In the genomic region with DNA sequence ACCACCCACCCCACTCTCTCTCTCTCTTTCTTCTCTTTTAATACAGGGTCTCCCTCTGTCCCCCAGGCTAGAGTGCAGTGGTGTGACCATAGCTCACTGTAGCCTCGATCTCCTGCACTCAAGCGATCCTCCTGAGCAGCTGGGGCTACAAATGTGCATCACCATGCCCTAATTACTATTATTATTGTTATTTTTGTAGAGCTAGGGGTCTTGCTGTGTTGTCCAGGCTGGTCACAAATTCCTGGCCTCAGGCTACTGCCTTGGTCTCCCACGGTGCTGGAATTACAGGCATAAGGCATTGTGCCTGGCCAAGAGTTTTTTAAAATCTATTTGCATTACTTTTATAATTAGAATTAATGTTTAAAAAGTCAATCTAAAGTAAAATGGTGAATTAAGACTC, we compare ENCODE assay signal across 36 cellular contexts. TPM values are rescaled to one million over a fixed set of nuclear protein-coding genes. Genes with fewer than 3 reads are reported as not detected.
"Had no signal": no experiment of that assay in that cellular context is flagged by ENCODE, and none has a peak within 500 bp of the region (broad histone marks: within the 10 kb centered on the region; RNA-seq: fewer than 3 reads in every experiment).

No MANE protein-coding gene starts in this region.

- ATAC-seq: activated CD8-positive, alpha-beta T cell treated with anti-CD3 and anti-CD28 coated beads for 36 hours; activated naive CD4-positive, alpha-beta T cell treated with anti-CD3 and anti-CD28 coated beads, Interleukin-2, amount 50 U/mL, for 72 hours; activated T-cell treated with anti-CD3 and anti-CD28 coated beads, Interleukin-2, amount 50 U/mL, for 4 hours; activated T-cell treated with anti-CD3 and anti-CD28 coated beads, Interleukin-2, amount 50 U/mL, for 72 hours; activated T-helper 17 cell treated with anti-CD3 and anti-CD28 coated beads, Interleukin-2, amount 50 U/mL, for 72 hours; body of pancreas; T-cell had no signal

- H3K4me3 ChIP-seq: adrenal gland, body of pancreas, breast epithelium had no signal

- H3K27ac ChIP-seq: adrenal gland, body of pancreas, brain microvascular endothelial cell, breast epithelium, VCaP had no signal

- H3K27me3 ChIP-seq: adrenal gland, body of pancreas, brain microvascular endothelial cell, breast epithelium had no signal

- H3K4me1 ChIP-seq: adrenal gland, body of pancreas, breast epithelium had no signal

- H3K9me3 ChIP-seq: adrenal gland, body of pancreas, breast epithelium had no signal

- H3K27me3 Mint-ChIP-seq: activated B cell treated with CpG ODN at 0.5 μM for 24 hours; activated CD4-positive, alpha-beta memory T cell treated with anti-CD3 and anti-CD28 coated beads for 36 hours; activated CD4-positive, alpha-beta T cell treated with anti-CD3 and anti-CD28 coated beads, Interleukin-2, amount 10 ng/mL, durations not matched to agents 24 days and 14 days; activated CD8-positive, alpha-beta T cell treated with anti-CD3 and anti-CD28 coated beads for 36 hours; activated naive CD8-positive, alpha-beta T cell treated with anti-CD3 and anti-CD28 coated beads for 36 hours; activated T-helper 17 cell treated with anti-CD3 and anti-CD28 coated beads, Interleukin-2, amount 50 U/mL, for 72 hours; T-cell had no signal

- H3K36me3 ChIP-seq: adrenal gland, brain microvascular endothelial cell, breast epithelium had no signal

- H3K4me3 Mint-ChIP-seq: activated B cell treated with CpG ODN at 0.5 μM for 24 hours; activated CD4-positive, alpha-beta memory T cell treated with anti-CD3 and anti-CD28 coated beads for 36 hours; activated CD4-positive, alpha-beta T cell treated with anti-CD3 and anti-CD28 coated beads, Interleukin-2, amount 10 ng/mL, durations not matched to agents 24 days and 14 days; activated CD8-positive, alpha-beta T cell treated with anti-CD3 and anti-CD28 coated beads for 36 hours; activated naive CD4-positive, alpha-beta T cell treated with anti-CD3 and anti-CD28 coated beads for 36 hours; activated naive CD8-positive, alpha-beta T cell treated with anti-CD3 and anti-CD28 coated beads for 36 hours; activated T-cell treated with anti-CD3 and anti-CD28 coated beads, Interleukin-2, amount 50 U/mL, for 4 hours; activated T-cell treated with anti-CD3 and anti-CD28 coated beads, Interleukin-2, amount 50 U/mL, for 72 hours; activated T-helper 1 cell treated with anti-CD3 and anti-CD28 coated beads, Interleukin-12 subunit alpha, Interleukin-12 subunit beta, Interleukin-2, Interleukin-4 antibody, amounts not matched to agents 30 ng/mL and 10 ng/mL and 1 ng/mL, durations not matched to agents 14 hours and 24 hours and 36 hours; activated T-helper 17 cell treated with anti-CD3 and anti-CD28 coated beads, Interleukin-2, amount 50 U/mL, for 72 hours; T-cell; T-helper 2 cell treated with Interferon-gamma antibody and Interleukin-4, amounts not matched to agents 5 μg/mL and 100 μg/mL, for 36 hours had no signal

- DNase-seq: activated B cell treated with CpG ODN at 0.5 μM for 24 hours; activated CD4-positive, alpha-beta memory T cell treated with anti-CD3 and anti-CD28 coated beads for 36 hours; activated CD4-positive, alpha-beta T cell treated with anti-CD3 and anti-CD28 coated beads for 4 hours; activated CD4-positive, alpha-beta T cell treated with anti-CD3 and anti-CD28 coated beads, Interleukin-2, amount 10 ng/mL, durations not matched to agents 24 days and 14 days; activated CD4-positive, alpha-beta T cell treated with anti-CD3 and anti-CD28 coated beads, Interleukin-2, amount 50 U/mL, for 1 hour; activated CD4-positive, alpha-beta T cell treated with anti-CD3 and anti-CD28 coated beads, Interleukin-2, amount 50 U/mL, for 4 hours; activated CD4-positive, CD25-positive, alpha-beta regulatory T cell treated with anti-CD3 and anti-CD28 coated beads, Interleukin-2, amount 50 U/mL, for 72 hours; activated CD8-positive, alpha-beta memory T cell treated with anti-CD3 and anti-CD28 coated beads, Interleukin-2, amount 50 U/mL, for 4 hours; activated CD8-positive, alpha-beta T cell treated with anti-CD3 and anti-CD28 coated beads for 36 hours; activated effector memory CD4-positive, alpha-beta T cell treated with anti-CD3 and anti-CD28 coated beads, Interleukin-2, amount 50 U/mL, for 16 hours; activated gamma-delta T cell treated with Interleukin-2 at 50 U/mL for 16 hours; activated naive CD4-positive, alpha-beta T cell; activated naive CD4-positive, alpha-beta T cell treated with anti-CD3 and anti-CD28 coated beads for 36 hours; activated naive CD4-positive, alpha-beta T cell treated with anti-CD3 and anti-CD28 coated beads, Interleukin-2, amount 50 U/mL, for 16 hours; activated naive CD8-positive, alpha-beta T cell treated with anti-CD3 and anti-CD28 coated beads for 36 hours; activated T-cell treated with anti-CD3 and anti-CD28 coated beads for 4 hours; activated T-cell treated with anti-CD3 and anti-CD28 coated beads, Interleukin-2, amount 50 U/mL, for 1 hour; activated T-cell treated with anti-CD3 and anti-CD28 coated beads, Interleukin-2, amount 50 U/mL, for 4 hours; activated T-cell treated with anti-CD3 and anti-CD28 coated beads, Interleukin-2, amount 50 U/mL, for 72 hours; adrenal gland; amniotic stem cell; aorta; body of pancreas; brain microvascular endothelial cell; central memory CD4-positive, alpha-beta T cell; T-cell; T-helper 2 cell; T-helper 9 cell had no signal

- H3K27ac Mint-ChIP-seq: activated B cell treated with CpG ODN at 0.5 μM for 24 hours; activated CD4-positive, alpha-beta memory T cell treated with anti-CD3 and anti-CD28 coated beads for 36 hours; activated CD4-positive, alpha-beta T cell treated with anti-CD3 and anti-CD28 coated beads, Interleukin-2, amount 10 ng/mL, durations not matched to agents 24 days and 14 days; activated CD8-positive, alpha-beta T cell treated with anti-CD3 and anti-CD28 coated beads for 36 hours; activated naive CD4-positive, alpha-beta T cell treated with anti-CD3 and anti-CD28 coated beads for 36 hours; activated naive CD4-positive, alpha-beta T cell treated with anti-CD3 and anti-CD28 coated beads, Interleukin-2, amount 50 U/mL, for 72 hours; activated naive CD8-positive, alpha-beta T cell treated with anti-CD3 and anti-CD28 coated beads for 36 hours; activated T-cell treated with anti-CD3 and anti-CD28 coated beads, Interleukin-2, amount 50 U/mL, for 72 hours; activated T-helper 1 cell treated with anti-CD3 and anti-CD28 coated beads, Interleukin-12 subunit alpha, Interleukin-12 subunit beta, Interleukin-2, Interleukin-4 antibody, amounts not matched to agents 30 ng/mL and 10 ng/mL and 1 ng/mL, durations not matched to agents 14 hours and 24 hours and 36 hours; activated T-helper 17 cell treated with anti-CD3 and anti-CD28 coated beads, Interleukin-2, amount 50 U/mL, for 72 hours; T-cell; T-helper 2 cell treated with Interferon-gamma antibody and Interleukin-4, amounts not matched to agents 5 μg/mL and 100 μg/mL, for 36 hours had no signal

- H3K36me3 Mint-ChIP-seq: activated CD4-positive, alpha-beta memory T cell treated with anti-CD3 and anti-CD28 coated beads for 36 hours; activated naive CD4-positive, alpha-beta T cell treated with anti-CD3 and anti-CD28 coated beads, Interleukin-2, amount 50 U/mL, for 72 hours had no signal

RNA-seq across cellular contexts. Expression of gene DHH, which starts 59.6 kb away (rescaled TPM):
- total RNA-seq: activated CD4-positive, alpha-beta memory T cell treated with anti-CD3 and anti-CD28 coated beads for 36 hours; activated CD8-positive, alpha-beta memory T cell treated with anti-CD3 and anti-CD28 coated beads for 36 hours; activated naive CD8-positive, alpha-beta T cell treated with anti-CD3 and anti-CD28 coated beads for 36 hours; body of pancreas; T-helper 1 cell treated with Interleukin-12 subunit alpha and Interleukin-12 subunit beta and Interleukin-4 antibody, amounts not matched to agents 30 ng/mL and 1 ng/mL, for 36 hours had no signal
